13 cellular contexts compared by ENCODE assay signal in genomic region chr6:160265869-160266476, GRCh38. TPM values are rescaled to one million over a fixed set of nuclear protein-coding genes. Genes with fewer than 3 reads are reported as not detected.
DNase-seq lines count a peak whose midpoint lies in the region; ATAC-seq and TF ChIP-seq lines count a peak whose summit lies in the region.
"Had no signal": no experiment of that assay in that cellular context is flagged by ENCODE, and none has a peak within 500 bp of the region (broad histone marks: within the 10 kb centered on the region; RNA-seq: fewer than 3 reads in every experiment).

No MANE protein-coding gene starts in this region.

- TF ChIP-seq CTCF in esophagus muscularis mucosa (IDR thresholded peaks at IDR 0.05) = no peak

- peak; percentile 57 for DNase-seq in esophagus muscularis mucosa (ENCODE audit: extremely low spot score)
- DNase-seq in dedifferentiated amniotic fluid mesenchymal stem cell (ENCODE audit: extremely low spot score) = no peak
- no peak for DNase-seq in activated T-cell treated with anti-CD3 and anti-CD28 coated beads, Interleukin-2, amount 50 U/mL, for 48 hours
- no peak for DNase-seq in SK-N-DZ (ENCODE audit: low spot score)
- DNase-seq: body of pancreas, DND-41, KG1, NCI-H510A, tibial artery had no signal

- intact Hi-C loops in esophagus muscularis mucosa (cut with DNase I) = no loop called here

- ATAC-seq in GM18909 (IDR thresholded peaks at IDR 0.05; ENCODE audit: poor library complexity, unreplicated experiment) (peak; percentile 86), GM21723 (IDR thresholded peaks at IDR 0.05; ENCODE audit: unreplicated experiment) (peak; percentile 71), HG03175 (IDR thresholded peaks at IDR 0.05; ENCODE audit: unreplicated experiment) (peak; percentile 63), HG03521 (IDR thresholded peaks at IDR 0.05; ENCODE audit: unreplicated experiment) (no peak)
- ATAC-seq: body of pancreas had no signal

- no peak for TF ChIP-seq EP300 in esophagus muscularis mucosa (IDR thresholded peaks at IDR 0.05)

- WGBS in esophagus muscularis mucosa = 78% methylated on average over 6 of the region's 6 CpGs

- no peaks in the 10 kb centered on the region for H3K27me3 ChIP-seq in esophagus muscularis mucosa
- H3K27me3 ChIP-seq: body of pancreas, tibial artery had no signal

- no peak for TF ChIP-seq POLR2A in esophagus muscularis mucosa (IDR thresholded peaks at IDR 0.05; ENCODE audit: low read depth)

- H3K4me3 ChIP-seq in esophagus muscularis mucosa = no peak overlapping the region
- H3K4me3 ChIP-seq: body of pancreas, tibial artery had no signal

- H3K9me3 ChIP-seq in esophagus muscularis mucosa = no peaks in the 10 kb centered on the region
- H3K9me3 ChIP-seq: body of pancreas, tibial artery had no signal

- H3K4me1 ChIP-seq in esophagus muscularis mucosa = no peaks in the 10 kb centered on the region
- H3K4me1 ChIP-seq: body of pancreas, tibial artery had no signal

- H3K36me3 ChIP-seq in esophagus muscularis mucosa = no peaks in the 10 kb centered on the region
- H3K36me3 ChIP-seq: tibial artery had no signal

- H3K27ac ChIP-seq in esophagus muscularis mucosa (replicated peaks in 1 of 4) = no peak overlapping the region
- H3K27ac ChIP-seq: body of pancreas, tibial artery had no signal

RNA-seq across cellular contexts. Expression of gene SLC22A2, which starts 7.4 kb away (rescaled TPM):
- total RNA-seq in esophagus muscularis mucosa = under 1 TPM in 1 of 4 donors, not detected in 3; 0.75 TPM
- not detected in 2 replicates for polyA plus RNA-seq in SK-N-DZ (2014; cell fraction: cytosol; rRNA removed)
- polyA plus RNA-seq in SK-N-DZ (2014; cell fraction: nucleus; rRNA removed) = not detected in 2 replicates
- total RNA-seq: body of pancreas had no signal
